ENCODE assay signal across 18 cellular contexts in genomic region chr9:114830546-114830945, GRCh38. TPM values are rescaled to one million over a fixed set of nuclear protein-coding genes. Genes with fewer than 3 reads are reported as not detected.
DNase-seq lines count a peak whose midpoint lies in the region; ATAC-seq, FAIRE-seq and TF ChIP-seq lines count a peak whose summit lies in the region.
"Had no signal": no experiment of that assay in that cellular context is flagged by ENCODE, and none has a peak within 500 bp of the region (broad histone marks: within the 10 kb centered on the region; RNA-seq: fewer than 3 reads in every experiment).

No MANE protein-coding gene starts in this region.

- no peaks in the 10 kb centered on the region for H3K9me2 ChIP-seq in SK-N-SH

- DNase-seq in DMS 273 (lab: John Stamatoyannopoulos, UW; ENCODE audit: unreplicated experiment) (peak; percentile 9), DMS 273 treated with DMSO at 0.1 percent for 48 hours (lab: John Stamatoyannopoulos, UW) (no peak), SK-N-SH (peak; percentile 16), NCI-H345 (lab: John Stamatoyannopoulos, UW) (peak; percentile 70), islet precursor cell (peak; percentile 67), type B pancreatic cell (ENCODE audit: extremely low spot score, unreplicated experiment) (no peak), D721Med (ENCODE audit: insufficient read length, low spot score) (no peak)
- DNase-seq: CD4-positive, alpha-beta T cell; EL; KBM-7; NCI-H187; NCI-H446 treated with DMSO at 0.1 percent for 48 hours; NCI-H82 had no signal

- peaks cover 7% of the 10 kb centered on the region for H3K4me1 Mint-ChIP-seq in type B pancreatic cell (ENCODE audit: unreplicated experiment)
- H3K4me1 Mint-ChIP-seq: B cell had no signal

- TF ChIP-seq RAD21 in SK-N-SH (IDR thresholded peaks at IDR 0.05; ENCODE audit: low read length): no peak

- no peaks in the 10 kb centered on the region for H3F3A ChIP-seq in SK-N-SH (replicated peaks; ENCODE audit: insufficient read depth)

- CTCF ChIA-PET in SK-N-SH (lab: Yijun Ruan, JAX): no interaction called here

- TF ChIP-seq EP300 in SK-N-SH (IDR thresholded peaks at IDR 0.05; ENCODE audit: borderline replicate concordance in 1 of 2, low read depth in 1 of 2, low read length in 1 of 2): no peak

- peaks cover 3% of the 10 kb centered on the region for H3K27me3 Mint-ChIP-seq in type B pancreatic cell
- H3K27me3 Mint-ChIP-seq: CD4-positive, alpha-beta T cell had no signal

- 42% methylated on average over 1 of the region's 1 CpG for whole genome bisulfite sequencing in SK-N-SH (ENCODE audit: low lambda C conversion rate)

- H3K79me2 ChIP-seq in SK-N-SH (ENCODE audit: insufficient read depth): no peaks in the 10 kb centered on the region

- FAIRE-seq in D721Med (lab: Jason Lieb, UNC): no peak
- FAIRE-seq: GM19239 had no signal

- no peaks in the 10 kb centered on the region for H4K20me1 ChIP-seq in SK-N-SH (ENCODE audit: insufficient read depth)

- H3K9me3 ChIP-seq in SK-N-SH: no peaks in the 10 kb centered on the region

- H3K27ac ChIP-seq in SK-N-SH (ENCODE audit: low read depth in 2 of 2, low read length in 1 of 2): no peak overlapping the region
- H3K27ac ChIP-seq: 22Rv1 had no signal

- H3K36me3 ChIP-seq in SK-N-SH (replicated peaks in 1 of 2; ENCODE audit: control insufficient read depth in 1 of 2, insufficient read depth in 2 of 2, low read length in 1 of 2): no peaks in the 10 kb centered on the region

- no peak overlapping the region for H3K4me3 ChIP-seq in SK-N-SH (ENCODE audit: low read depth in 2 of 2, low read length in 1 of 2)

- no peaks in the 10 kb centered on the region for H3K9me3 Mint-ChIP-seq in type B pancreatic cell
- H3K9me3 Mint-ChIP-seq: CD4-positive, alpha-beta T cell had no signal

- no peak for TF ChIP-seq CTCF in SK-N-SH (IDR thresholded peaks at IDR 0.05)
- no peak for TF ChIP-seq CTCF in type B pancreatic cell (conservative IDR thresholded peaks at IDR 0.05)
- TF ChIP-seq CTCF in D721Med (IDR thresholded peaks at IDR 0.05; ENCODE audit: insufficient read depth, missing control alignments): no peak

- H3K4me3 Mint-ChIP-seq in type B pancreatic cell: no peak overlapping the region
- H3K4me3 Mint-ChIP-seq: B cell; CD4-positive, alpha-beta T cell; T-helper 1 cell treated with Interleukin-12 subunit alpha and Interleukin-12 subunit beta and Interleukin-4 antibody, amounts not matched to agents 30 μg/mL and 1 μg/mL, for 36 hours had no signal

- no peaks in the 10 kb centered on the region for H3K36me3 Mint-ChIP-seq in type B pancreatic cell

- ATAC-seq in SK-N-SH treated with all-trans-retinoic acid at 6 μM for 48 hours: no peak

- POLR2A ChIA-PET in SK-N-SH (lab: Yijun Ruan, JAX): no interaction called here

- no peaks in the 10 kb centered on the region for H3K27me3 ChIP-seq in SK-N-SH (ENCODE audit: insufficient read depth)

- H3K4me1 ChIP-seq in SK-N-SH (ENCODE audit: control insufficient read depth in 1 of 2, insufficient read depth in 2 of 2, low read depth in 1 of 2, low read length in 1 of 2): no peaks in the 10 kb centered on the region; a peak in 1 of 4 replicates

- H3K9ac ChIP-seq in SK-N-SH: no peak overlapping the region

- H2AFZ ChIP-seq in SK-N-SH (ENCODE audit: low read depth): no peak overlapping the region

- H3K4me2 ChIP-seq in SK-N-SH: no peak overlapping the region

- no peak overlapping the region for H3K27ac Mint-ChIP-seq in type B pancreatic cell
- H3K27ac Mint-ChIP-seq: B cell; CD4-positive, alpha-beta T cell; T-helper 1 cell treated with Interleukin-12 subunit alpha and Interleukin-12 subunit beta and Interleukin-4 antibody, amounts not matched to agents 30 μg/mL and 1 μg/mL, for 36 hours had no signal

TF ChIP-seq in SK-N-SH, 30 proteins besides CTCF, POLR2A, EP300 and RAD21 (continues in another document):
- TF ChIP-seq FOSL2 (IDR thresholded peaks at IDR 0.05; ENCODE audit: borderline replicate concordance, low read depth): no peak
- no peak for TF ChIP-seq SIN3A (IDR thresholded peaks at IDR 0.05; ENCODE audit: borderline replicate concordance, low read depth, low read length)
- no peak for TF ChIP-seq FOXJ3 (CRISPR knock-in tag; IDR thresholded peaks at IDR 0.05)
- TF ChIP-seq RCOR1 (IDR thresholded peaks at IDR 0.05; ENCODE audit: low read length): no peak
- no peak for TF ChIP-seq YY1 (IDR thresholded peaks at IDR 0.05; ENCODE audit: low read depth)
- no peak for TF ChIP-seq TEAD4 (IDR thresholded peaks at IDR 0.05; ENCODE audit: borderline replicate concordance, insufficient read depth)
- no peak for TF ChIP-seq RXRA (IDR thresholded peaks at IDR 0.05; ENCODE audit: borderline replicate concordance, low read depth)
- no peak for TF ChIP-seq CHD2 (IDR thresholded peaks at IDR 0.05; ENCODE audit: low read length, partially characterized antibody)
- no peak for TF ChIP-seq EZH2phosphoT487 (IDR thresholded peaks at IDR 0.05; ENCODE audit: borderline replicate concordance, low read depth)
- TF ChIP-seq NFIC (IDR thresholded peaks at IDR 0.05; ENCODE audit: borderline replicate concordance): no peak
- no peak for TF ChIP-seq RFX5 (IDR thresholded peaks at IDR 0.05; ENCODE audit: low read length)
- TF ChIP-seq IRF3 (IDR thresholded peaks at IDR 0.05; ENCODE audit: low read depth, low read length): no peak
- no peak for TF ChIP-seq MEF2A (IDR thresholded peaks at IDR 0.05; ENCODE audit: borderline replicate concordance, low read depth)
- TF ChIP-seq GABPA (IDR thresholded peaks at IDR 0.05; ENCODE audit: low read depth): no peak
- no peak for TF ChIP-seq JUND (IDR thresholded peaks at IDR 0.05)
- no peak for TF ChIP-seq FOXM1 (IDR thresholded peaks at IDR 0.05; ENCODE audit: low read depth)
- no peak for TF ChIP-seq SMC3 (IDR thresholded peaks at IDR 0.05; ENCODE audit: low read depth, low read length)

TF ChIP-seq in SK-N-SH treated with all-trans-retinoic acid at 6 μM for 48 hours, 23 proteins besides CTCF, POLR2A, EP300 and RAD21:
- TF ChIP-seq ZFP3 (CRISPR knock-in tag; IDR thresholded peaks at IDR 0.05) (no peak), TSHZ2 (CRISPR knock-in tag; IDR thresholded peaks at IDR 0.05) (no peak), ZNF8 (CRISPR knock-in tag; IDR thresholded peaks at IDR 0.05) (no peak), GLIS3 (CRISPR knock-in tag; IDR thresholded peaks at IDR 0.05) (no peak), PATZ1 (CRISPR knock-in tag; IDR thresholded peaks at IDR 0.05; ENCODE audit: borderline replicate concordance) (no peak), ZNF565 (CRISPR knock-in tag; conservative IDR thresholded peaks at IDR 0.05; ENCODE audit: low read depth) (no peak)

RNA-seq across cellular contexts. Expression of gene TNFSF15, which starts 24.7 kb away (rescaled TPM):
- 0.64 and 0.86 TPM in 2 replicates for polyA plus RNA-seq in SK-N-SH (2012; rRNA removed)
- 0.73 and 0.75 TPM in 2 replicates for polyA plus RNA-seq in SK-N-SH (2012; cell fraction: cytosol; rRNA removed)
- polyA plus RNA-seq in SK-N-SH (2012; cell fraction: nucleus; rRNA removed): 0.23 and 0.77 TPM in 2 replicates
- total RNA-seq in type B pancreatic cell (ENCODE audit: low replicate concordance): 3.3 and 7.3 TPM in 2 replicates
- total RNA-seq: B cell; CD4-positive, alpha-beta T cell had no signal

Comparison
In these comparisons a context has a peak if more than half of its experiments do, and no peak if none do; other contexts are left out.
1. DNase-seq: peak in DMS 273 (single experiment), SK-N-SH (single experiment), NCI-H345 (single experiment) and islet precursor cell (single experiment); none in DMS 273 treated with DMSO at 0.1 percent for 48 hours (single experiment), type B pancreatic cell (single experiment) and D721Med (single experiment).